ENCODE assay signal across 24 cellular contexts in the genomic region with DNA sequence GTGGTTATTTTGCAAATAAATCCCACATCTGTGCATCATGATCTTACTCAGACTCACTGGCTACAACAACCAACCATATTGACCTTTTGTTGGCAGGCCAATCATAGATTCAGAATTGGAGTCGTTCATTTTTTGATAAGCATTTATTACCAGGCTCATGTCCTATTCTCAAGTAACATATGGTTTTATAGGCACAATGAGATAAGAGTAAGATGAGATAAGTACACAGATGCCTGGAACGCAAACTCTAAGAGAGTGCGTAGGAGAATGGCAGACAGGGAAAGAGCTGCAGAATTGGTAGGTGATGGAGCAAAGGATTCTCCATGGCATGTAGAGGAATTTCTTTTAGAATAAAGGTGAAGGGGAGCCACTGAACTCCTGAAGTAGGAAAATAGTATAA.
DNase-seq lines count a peak whose midpoint lies in the region; ATAC-seq, FAIRE-seq and TF ChIP-seq lines count a peak whose summit lies in the region.
"Had no signal": no experiment of that assay in that cellular context is flagged by ENCODE, and none has a peak within 500 bp of the region (broad histone marks: within the 10 kb centered on the region; RNA-seq: fewer than 3 reads in every experiment).

No MANE protein-coding gene starts in this region.

- POLR2A ChIA-PET in WTC11 (lab: Charles Lee): no interaction called here

- H3K27ac ChIP-seq in VCaP: peak overlapping the region; percentile 51
- no peak overlapping the region for H3K27ac ChIP-seq in small intestine (ENCODE audit: low read depth in 1 of 2, low read length in 1 of 2)
- H3K27ac ChIP-seq: 22Rv1, BLaER1, C4-2B had no signal

- no peak overlapping the region for H3K4me3 Mint-ChIP-seq in WTC11
- H3K4me3 Mint-ChIP-seq: B cell; CD4-positive, CD25-positive, alpha-beta regulatory T cell; CD8-positive, alpha-beta T cell; GM23338; H9 had no signal

- intact Hi-C loops in left colon (cut with DNase I, micrococcal nuclease): no loop called here

- H3K9me3 ChIP-seq in small intestine (ENCODE audit: control insufficient read depth, low read depth): no peaks in the 10 kb centered on the region
- H3K9me3 ChIP-seq: BLaER1, Caco-2 had no signal

- no peaks in the 10 kb centered on the region for H3K9me3 Mint-ChIP-seq in WTC11
- H3K9me3 Mint-ChIP-seq: GM23338, H9 had no signal

- no peak for FAIRE-seq in small intestine (lab: Jason Lieb, UNC)
- FAIRE-seq: A204.1, D721Med, G401.6, GM19239 had no signal

- no peaks in the 10 kb centered on the region for H3K4me1 ChIP-seq in small intestine (ENCODE audit: control insufficient read depth in 2 of 2, insufficient read depth in 1 of 2, low read depth in 1 of 2, low read length in 1 of 2)
- H3K4me1 ChIP-seq: BLaER1, Caco-2 had no signal

- no peaks in the 10 kb centered on the region for H3K36me3 ChIP-seq in small intestine (ENCODE audit: control insufficient read depth in 2 of 2, insufficient read depth in 2 of 2, low read length in 2 of 2)
- H3K36me3 ChIP-seq: BLaER1 had no signal

- TF ChIP-seq CTCF in VCaP (conservative IDR thresholded peaks at IDR 0.05) (no peak), WTC11 (IDR thresholded peaks at IDR 0.05) (no peak)

- no peaks in the 10 kb centered on the region for H3K27me3 Mint-ChIP-seq in WTC11 (ENCODE audit: low read depth)
- H3K27me3 Mint-ChIP-seq: B cell; CD4-positive, CD25-positive, alpha-beta regulatory T cell had no signal

- H3K36me3 Mint-ChIP-seq in WTC11: no peaks in the 10 kb centered on the region
- H3K36me3 Mint-ChIP-seq: CD4-positive, CD25-positive, alpha-beta regulatory T cell; CD8-positive, alpha-beta T cell had no signal

- CTCF ChIA-PET in WTC11 (lab: Charles Lee): no interaction called here

- H3K4me1 Mint-ChIP-seq in WTC11: no peaks in the 10 kb centered on the region
- H3K4me1 Mint-ChIP-seq: B cell; CD4-positive, CD25-positive, alpha-beta regulatory T cell; GM23338; H9 had no signal

- no peak overlapping the region for H3K4me3 ChIP-seq in small intestine (ENCODE audit: low read depth in 1 of 2, low read length in 2 of 2)
- H3K4me3 ChIP-seq: BLaER1, GM23338 had no signal

- H3K27ac Mint-ChIP-seq in WTC11: no peak overlapping the region
- H3K27ac Mint-ChIP-seq: B cell; CD4-positive, CD25-positive, alpha-beta regulatory T cell; CD8-positive, alpha-beta T cell; GM23338; H9 had no signal

- WGBS in small intestine, 3 donors: 17 to 59% (median 36%) methylated on average over 3 of the region's 3 CpGs

- DNase-seq in DMS 273 (lab: John Stamatoyannopoulos, UW; ENCODE audit: unreplicated experiment) (peak; percentile 21), DMS 273 treated with DMSO at 0.1 percent for 48 hours (lab: John Stamatoyannopoulos, UW) (no peak), left colon (no peak), small intestine (peak; percentile 17), HuH-7.5 (ENCODE audit: low spot score) (no peak), WTC11 (ENCODE audit: low spot score) (no peak)
- DNase-seq: Caco-2; CD4-positive, CD25-positive, alpha-beta regulatory T cell; CD8-positive, alpha-beta T cell; DMS153; DND-41; H9 had no signal

- ATAC-seq in left colon (peak; percentile 29), HG02870 (IDR thresholded peaks at IDR 0.05; ENCODE audit: unreplicated experiment) (no peak), WTC11 (no peak)
- ATAC-seq: CD8-positive, alpha-beta T cell; GM23338; HCT116 had no signal

- no peaks in the 10 kb centered on the region for H3K27me3 ChIP-seq in small intestine (ENCODE audit: control insufficient read depth in 2 of 2, insufficient read depth in 2 of 2, low read length in 2 of 2)
- H3K27me3 ChIP-seq: BLaER1 had no signal

TF ChIP-seq in WTC11, 78 proteins besides CTCF, POLR2A, EP300 and RAD21:
- TF ChIP-seq MYBL2 (CRISPR knock-in tag; IDR thresholded peaks at IDR 0.05) (no peak), HMGA2 (CRISPR knock-in tag; IDR thresholded peaks at IDR 0.05) (no peak), ESRRA (CRISPR knock-in tag; IDR thresholded peaks at IDR 0.05; ENCODE audit: borderline replicate concordance) (no peak), CREM (CRISPR knock-in tag; IDR thresholded peaks at IDR 0.05) (no peak)
- TF ChIP-seq, protein P1, sequence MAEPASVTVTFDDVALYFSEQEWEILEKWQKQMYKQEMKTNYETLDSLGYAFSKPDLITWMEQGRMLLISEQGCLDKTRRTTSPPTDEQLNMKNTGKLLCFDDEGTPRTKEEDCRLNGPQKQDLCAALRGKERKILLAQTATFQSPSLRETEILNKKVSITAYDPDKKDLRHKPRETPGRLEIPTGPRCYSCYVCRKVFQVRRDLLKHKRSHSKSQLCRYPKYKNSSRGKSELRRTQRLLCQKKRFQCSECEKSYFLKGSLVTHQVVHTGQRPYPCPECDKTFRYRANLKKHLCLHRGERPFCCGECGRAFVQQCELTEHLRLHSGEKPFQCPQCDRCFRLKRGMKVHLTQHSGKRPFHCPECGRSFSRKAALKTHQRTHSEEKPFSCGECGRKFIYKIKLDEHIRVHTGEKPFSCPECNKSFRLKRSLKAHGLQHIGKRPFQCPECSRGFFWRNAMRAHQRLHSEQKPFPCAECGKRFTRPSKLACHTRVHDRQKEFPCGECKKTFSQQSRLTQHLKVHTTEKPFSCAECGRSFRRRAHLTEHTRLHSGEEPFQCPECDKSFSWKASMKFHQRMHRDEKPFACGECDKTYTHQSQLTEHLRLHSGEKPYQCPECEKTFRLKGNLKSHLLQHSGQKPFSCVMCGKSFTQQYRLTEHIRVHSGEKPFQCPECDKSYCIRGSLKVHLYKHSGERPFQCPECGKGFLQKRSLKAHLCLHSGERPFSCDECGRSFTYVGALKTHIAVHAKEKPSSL (CRISPR knock-in tag; conservative IDR thresholded peaks at IDR 0.05): no peak

Comparison
In these comparisons a context has a peak if more than half of its experiments do, and no peak if none do; other contexts are left out.
1. DNase-seq: peak in DMS 273 (single experiment) and small intestine (single experiment); none in DMS 273 treated with DMSO at 0.1 percent for 48 hours (single experiment), left colon (0 of 2), HuH-7.5 (single experiment) and WTC11 (single experiment).